10 cellular contexts compared by ENCODE assay signal in the genomic region with DNA sequence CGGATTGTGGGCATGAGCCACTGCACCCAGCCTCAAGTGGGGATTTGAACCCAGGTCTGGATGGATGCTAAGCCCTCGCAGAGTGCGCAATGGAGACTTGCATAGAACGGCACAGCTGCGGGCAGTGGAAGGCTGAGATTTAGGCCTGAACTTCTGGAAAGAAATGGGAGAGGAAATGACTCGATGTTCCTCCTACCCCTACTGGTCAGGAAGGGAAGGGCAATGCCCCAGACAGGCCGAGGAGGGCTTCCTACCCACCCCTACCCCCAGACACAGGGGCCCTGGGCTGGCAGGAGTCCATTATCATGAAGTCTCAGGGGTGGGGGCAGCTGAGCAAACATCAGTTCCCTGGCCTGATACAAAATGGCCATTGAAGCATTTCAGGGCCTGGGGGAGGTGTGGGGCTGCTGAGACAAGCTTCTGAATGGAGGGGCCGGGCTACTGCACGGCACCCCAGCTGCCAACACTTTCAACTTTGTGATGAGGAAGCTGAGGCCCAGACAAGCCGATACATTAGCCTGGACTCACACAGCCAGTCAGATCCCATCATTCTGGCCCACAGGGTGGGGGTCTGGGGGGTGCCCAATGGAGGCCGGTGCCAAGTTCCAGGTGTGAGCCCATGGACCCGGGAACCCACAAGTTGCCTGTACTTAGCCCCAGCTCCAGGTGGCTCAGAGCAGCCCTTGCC. TPM values are rescaled to one million over a fixed set of nuclear protein-coding genes. Genes with fewer than 3 reads are reported as not detected.
DNase-seq lines count a peak whose midpoint lies in the region; ATAC-seq, FAIRE-seq and TF ChIP-seq lines count a peak whose summit lies in the region.
"Had no signal": no experiment of that assay in that cellular context is flagged by ENCODE, and none has a peak within 500 bp of the region (broad histone marks: within the 10 kb centered on the region; RNA-seq: fewer than 3 reads in every experiment).

No MANE protein-coding gene starts in this region.

- H3K4me1 Mint-ChIP-seq in mesothelial cell of epicardium, result peaks cover 30% of the 10 kb centered on the region
- H3K4me1 Mint-ChIP-seq in activated naive CD4-positive, alpha-beta T cell treated with anti-CD3 and anti-CD28 coated beads for 36 hours (ENCODE audit: low read depth), result no peaks in the 10 kb centered on the region

- WGBS in K562 (ENCODE audit: insufficient coverage, low coverage, missing lambda C conversion rate), result 43% methylated on average over 12 of the region's 12 CpGs

- H3K9me3 ChIP-seq in Karpas-422 (ENCODE audit: low read length) (no peaks in the 10 kb centered on the region), K562 (replicated peaks; ENCODE audit: control insufficient read depth, insufficient read depth, low read depth, low read length) (no peaks in the 10 kb centered on the region)

- POLR2A ChIA-PET in K562 (lab: Yijun Ruan, JAX), result interaction anchor here (0.6 to 1.4 kb wide), 5 partner anchors 11 to 1981 kb away, joined by 3 to 6 read pairs (median 5); no protein-coding TSS in a partner anchor

- no peaks in the 10 kb centered on the region for H3K9me2 ChIP-seq in Karpas-422 (replicated peaks; ENCODE audit: insufficient read depth, low read length)

- BruUV-seq in K562 (replicated peaks; lab: Mats Ljungman, UMichigan), result no TSS peak

- H3K9ac ChIP-seq in Karpas-422 (ENCODE audit: low read length) (no peak overlapping the region), K562 (ENCODE audit: insufficient read depth in 1 of 2, low read depth in 2 of 2, low read length in 2 of 2) (peak overlapping the region in 1 of 2 experiments; percentile 54; a peak in 2 of 4 replicates)

- TF ChIP-seq EP300 in K562 (IDR thresholded peaks at IDR 0.05; ENCODE audit: low read length), result no peak

- H3K4me2 ChIP-seq in Karpas-422 (ENCODE audit: low read depth, low read length, poor library complexity, severe bottlenecking) (no peak overlapping the region), K562 (ENCODE audit: insufficient read depth, low read length) (no peak overlapping the region)

- H3K36me3 Mint-ChIP-seq in mesothelial cell of epicardium, result no peaks in the 10 kb centered on the region
- H3K36me3 Mint-ChIP-seq in activated naive CD4-positive, alpha-beta T cell treated with anti-CD3 and anti-CD28 coated beads for 36 hours (ENCODE audit: low read depth), result no peaks in the 10 kb centered on the region

- TF ChIP-seq RAD21 in K562 (CRISPR knock-in tag; conservative IDR thresholded peaks at IDR 0.05 in 1 of 2, IDR thresholded peaks at IDR 0.05 in 1 of 2), result peak in 1 of 2 experiments; percentile 6; a peak in 1 of 4 replicates

- no peaks in the 10 kb centered on the region for H3K9me1 ChIP-seq in K562 (ENCODE audit: control insufficient read depth, insufficient read depth, low read length)

- H4K20me1 ChIP-seq in Karpas-422 (ENCODE audit: insufficient read depth, low read depth, low read length) (no peaks in the 10 kb centered on the region), K562 (replicated peaks; ENCODE audit: control insufficient read depth, insufficient read depth, low read length) (no peaks in the 10 kb centered on the region)

- H3K4me3 ChIP-seq in Karpas-422 (ENCODE audit: low read length), result no peak overlapping the region
- H3K4me3 ChIP-seq in K562, result no peak overlapping the region

- H3K27me3 ChIP-seq in Karpas-422 (ENCODE audit: low read length), result no peaks in the 10 kb centered on the region
- H3K27me3 ChIP-seq in K562 (ENCODE audit: control insufficient read depth in 2 of 2, insufficient read depth in 2 of 2, low read length in 2 of 2), result no peaks in the 10 kb centered on the region

- FAIRE-seq in K562 (lab: Jason Lieb, UNC), result no peak
- FAIRE-seq: GM19239 had no signal

- no peak overlapping the region for H2AFZ ChIP-seq in Karpas-422 (ENCODE audit: low read length)
- H2AFZ ChIP-seq in K562 (ENCODE audit: low read depth, low read length), result peak overlapping the region; percentile 18

- no peaks in the 10 kb centered on the region for H3K9me3 Mint-ChIP-seq in mesothelial cell of epicardium
- H3K9me3 Mint-ChIP-seq in activated naive CD4-positive, alpha-beta T cell treated with anti-CD3 and anti-CD28 coated beads for 36 hours, result no peaks in the 10 kb centered on the region

- H3K27ac ChIP-seq in Karpas-422 (ENCODE audit: low read length), result no peak overlapping the region
- no peak overlapping the region for H3K27ac ChIP-seq in K562 (ENCODE audit: extremely low read depth, low read depth, low read length)

- no peaks in the 10 kb centered on the region for H3K27me3 Mint-ChIP-seq in mesothelial cell of epicardium (ENCODE audit: low read depth)
- peaks cover 25% of the 10 kb centered on the region for H3K27me3 Mint-ChIP-seq in activated naive CD4-positive, alpha-beta T cell treated with anti-CD3 and anti-CD28 coated beads for 36 hours (ENCODE audit: low read depth)

- no peaks in the 10 kb centered on the region; the same call in 1 of the 2 replicates for H3K4me1 ChIP-seq in Karpas-422 (ENCODE audit: low read length)
- H3K4me1 ChIP-seq in K562 (replicated peaks in 1 of 2; ENCODE audit: control insufficient read depth in 2 of 2, insufficient read depth in 2 of 2, low read length in 2 of 2), result peaks cover 0 to 27% of the 10 kb centered on the region in 2 experiments; a peak in 3 of 5 replicates

- no peaks in the 10 kb centered on the region for H3K79me2 ChIP-seq in Karpas-422 (ENCODE audit: low read length)
- no peaks in the 10 kb centered on the region for H3K79me2 ChIP-seq in K562 (ENCODE audit: control insufficient read depth, insufficient read depth, low read length)

- no peak overlapping the region for H3K4me3 Mint-ChIP-seq in mesothelial cell of epicardium
- H3K4me3 Mint-ChIP-seq in activated naive CD4-positive, alpha-beta T cell treated with anti-CD3 and anti-CD28 coated beads for 36 hours, result no peak overlapping the region

- no peaks in the 10 kb centered on the region for H3K36me3 ChIP-seq in Karpas-422 (ENCODE audit: insufficient read depth, low read length)
- H3K36me3 ChIP-seq in K562 (ENCODE audit: control insufficient read depth, insufficient read depth, low read length), result no peaks in the 10 kb centered on the region

- peak; percentile 26 to 47 (median 45); a peak in 5 of 6 replicates for TF ChIP-seq CTCF in K562 (IDR thresholded peaks at IDR 0.05 in 2 of 3, conservative IDR thresholded peaks at IDR 0.05 in 1 of 3; ENCODE audit: insufficient read depth in 2 of 3, low read depth in 1 of 3, low read length in 3 of 3)
- TF ChIP-seq CTCF in mesothelial cell of epicardium (IDR thresholded peaks at IDR 0.05; ENCODE audit: unreplicated experiment), result peak; percentile 65

- peak; percentile 72 for DNase-seq in COR-L47 (lab: John Stamatoyannopoulos, UW)
- DNase-seq in Karpas-422, result peak; percentile 59
- DNase-seq in K562 (ENCODE audit: extremely low read depth in 1 of 4, low spot score in 3 of 4), result peak in 3 of 4 experiments; percentile 44 to 50 (median 45)
- DNase-seq in mesothelial cell of epicardium (ENCODE audit: low spot score in 2 of 2, unreplicated experiment in 2 of 2), result no peak
- no peak for DNase-seq in activated naive CD4-positive, alpha-beta T cell treated with anti-CD3 and anti-CD28 coated beads for 36 hours
- no peak for DNase-seq in NCI-H2029 (lab: John Stamatoyannopoulos, UW)

- CTCF ChIA-PET in K562 (lab: Yijun Ruan, JAX; ENCODE audit: low intra/inter-chr PET ratio), result interaction anchor here (0.6 kb wide), 1 partner anchor 13 kb away, joined by 3 read pairs; no protein-coding TSS in a partner anchor
- CTCF ChIA-PET in activated naive CD4-positive, alpha-beta T cell treated with anti-CD3 and anti-CD28 coated beads for 36 hours (lab: Charles Lee), result interaction anchor here (0.7 to 4.3 kb wide), 6 partner anchors 9 to 66 kb away, joined by 3 to 37 read pairs (median 4); a partner anchor contains a TSS

- in situ Hi-C loops in K562 (cut with MboI), result loop anchor here (5.0 to 10.0 kb wide), 2 partner anchors 45 to 217 kb away; no protein-coding TSS in a partner anchor

- intact Hi-C loops in K562 (cut with micrococcal nuclease), result no loop called here
- intact Hi-C loops in activated naive CD4-positive, alpha-beta T cell treated with anti-CD3 and anti-CD28 coated beads for 36 hours (cut with micrococcal nuclease), result no loop called here

- ATAC-seq in K562 (peak; percentile 73), GM18870 (IDR thresholded peaks at IDR 0.05; ENCODE audit: unreplicated experiment) (no peak), GM18867 (IDR thresholded peaks at IDR 0.05; ENCODE audit: unreplicated experiment) (no peak)

- no peak for TF ChIP-seq POLR2A in K562 (conservative IDR thresholded peaks at IDR 0.05)

- peak overlapping the region; percentile 76 for H3K27ac Mint-ChIP-seq in mesothelial cell of epicardium
- H3K27ac Mint-ChIP-seq in activated naive CD4-positive, alpha-beta T cell treated with anti-CD3 and anti-CD28 coated beads for 36 hours, result no peak overlapping the region

RNA-seq across cellular contexts. Expression of a gene that starts 13.5 kb away (rescaled TPM):
- total RNA-seq in Karpas-422 (2014; rRNA removed; shearing (Covaris generic); ENCODE audit: low replicate concordance), result not detected in 2 replicates
- total RNA-seq in K562 (2011; cell fraction: chromatin; rRNA removed; ENCODE audit: low replicate concordance), result not detected in 2 replicates
- not detected in 2 replicates for total RNA-seq in K562 (2011; cell fraction: nucleolus; rRNA removed)
- not detected in 2 replicates for total RNA-seq in K562 (2011; cell fraction: nucleoplasm; rRNA removed)
- total RNA-seq in K562 (2014; rRNA removed) (not detected in 2 replicates), K562 (2014; rRNA removed; fragmentation: Illumina TruSeq; extraction: Trizol) (not detected in 2 replicates), K562 (2015; rRNA removed; fragmentation: Illumina TruSeq; extraction: Trizol) (not detected in 2 replicates), K562 (2021) (not detected in 2 replicates), mesothelial cell of epicardium (not detected in 3 replicates)
- polyA plus RNA-seq in K562 (2011; rRNA removed) (not detected in 2 replicates), K562 (2014; fragmentation: Illumina TruSeq; extraction: Trizol) (not detected in 2 replicates), K562 (2014; fragmentation: Nextera tagmentation; extraction: Ambion mirVana) (not detected), K562 (2014; rRNA removed) (not detected in 2 replicates)
- not detected in 2 replicates for polyA plus RNA-seq in K562 (2011; cell fraction: cytosol; rRNA removed)
- polyA plus RNA-seq in K562 (2011; cell fraction: nucleus; rRNA removed), result not detected in 2 replicates
- polyA plus RNA-seq in K562 (2012), result 0.05 TPM in 1 of 2 replicates, not detected in the other
- polyA minus RNA-seq in K562 (2011; rRNA and poly(A)+ RNA removed), result not detected in 2 replicates
- not detected in 2 replicates for polyA minus RNA-seq in K562 (2011; cell fraction: cytosol; rRNA and poly(A)+ RNA removed)
- not detected in 2 replicates for polyA minus RNA-seq in K562 (2011; cell fraction: nucleus; rRNA and poly(A)+ RNA removed)
- total RNA-seq in activated naive CD4-positive, alpha-beta T cell treated with anti-CD3 and anti-CD28 coated beads for 36 hours, result not detected
- total RNA-seq: pulmonary artery endothelial cell had no signal

RNA-seq across cellular contexts. Expression of a gene that starts 22.0 kb away (rescaled TPM):
- total RNA-seq in Karpas-422 (2014; rRNA removed; shearing (Covaris generic); ENCODE audit: low replicate concordance), result 3,451 and 4,363 TPM in 2 replicates
- total RNA-seq in K562 (2011; cell fraction: chromatin; rRNA removed; ENCODE audit: low replicate concordance), result 82.3 and 233 TPM in 2 replicates
- 710 and 759 TPM in 2 replicates for total RNA-seq in K562 (2011; cell fraction: nucleolus; rRNA removed)
- total RNA-seq in K562 (2011; cell fraction: nucleoplasm; rRNA removed), result 556 and 654 TPM in 2 replicates
- total RNA-seq in K562 (2014; rRNA removed) (3,379 and 5,070 TPM in 2 replicates), K562 (2014; rRNA removed; fragmentation: Illumina TruSeq; extraction: Trizol) (1,284 and 1,755 TPM in 2 replicates), K562 (2015; rRNA removed; fragmentation: Illumina TruSeq; extraction: Trizol) (3,383 and 3,546 TPM in 2 replicates), K562 (2021) (2,106 and 2,300 TPM in 2 replicates), mesothelial cell of epicardium (1,103 to 1,148 TPM (median 1,111 TPM) in 3 replicates)
- polyA plus RNA-seq in K562 (2011; rRNA removed) (2,343 and 2,530 TPM in 2 replicates), K562 (2014; fragmentation: Illumina TruSeq; extraction: Trizol) (3,405 and 3,414 TPM in 2 replicates), K562 (2014; fragmentation: Nextera tagmentation; extraction: Ambion mirVana) (1,000 to 10,000 TPM; 4,709 to 5,101 TPM), K562 (2014; rRNA removed) (4,604 and 5,028 TPM in 2 replicates)
- polyA plus RNA-seq in K562 (2011; cell fraction: cytosol; rRNA removed), result 2,634 and 3,242 TPM in 2 replicates
- 2,032 and 2,780 TPM in 2 replicates for polyA plus RNA-seq in K562 (2011; cell fraction: nucleus; rRNA removed)
- polyA plus RNA-seq in K562 (2012), result 2,776 and 4,833 TPM in 2 replicates
- 286 and 426 TPM in 2 replicates for polyA minus RNA-seq in K562 (2011; rRNA and poly(A)+ RNA removed)
- 256 and 334 TPM in 2 replicates for polyA minus RNA-seq in K562 (2011; cell fraction: cytosol; rRNA and poly(A)+ RNA removed)
- 214 and 338 TPM in 2 replicates for polyA minus RNA-seq in K562 (2011; cell fraction: nucleus; rRNA and poly(A)+ RNA removed)
- total RNA-seq in activated naive CD4-positive, alpha-beta T cell treated with anti-CD3 and anti-CD28 coated beads for 36 hours, result 1,000 to 10,000 TPM; 2,701 to 2,729 TPM

RNA-seq across cellular contexts. Expression of a gene that starts 22.2 kb away (rescaled TPM):
- total RNA-seq in Karpas-422 (2014; rRNA removed; shearing (Covaris generic); ENCODE audit: low replicate concordance), result 56.8 and 124 TPM in 2 replicates
- 58.8 and 69.4 TPM in 2 replicates for total RNA-seq in K562 (2011; cell fraction: chromatin; rRNA removed; ENCODE audit: low replicate concordance)
- total RNA-seq in K562 (2011; cell fraction: nucleolus; rRNA removed), result 35.7 and 42.4 TPM in 2 replicates
- total RNA-seq in K562 (2011; cell fraction: nucleoplasm; rRNA removed), result 46.7 and 58.8 TPM in 2 replicates
- total RNA-seq in K562 (2014; rRNA removed) (63.8 and 64.3 TPM in 2 replicates), K562 (2014; rRNA removed; fragmentation: Illumina TruSeq; extraction: Trizol) (56.8 and 63.7 TPM in 2 replicates), K562 (2015; rRNA removed; fragmentation: Illumina TruSeq; extraction: Trizol) (63.9 and 64.1 TPM in 2 replicates), K562 (2021) (58.1 and 65.2 TPM in 2 replicates), mesothelial cell of epicardium (26.1 to 28.5 TPM (median 28.0 TPM) in 3 replicates)
- polyA plus RNA-seq in K562 (2011; rRNA removed) (62.9 and 89.7 TPM in 2 replicates), K562 (2014; fragmentation: Illumina TruSeq; extraction: Trizol) (50.7 and 51.8 TPM in 2 replicates), K562 (2014; fragmentation: Nextera tagmentation; extraction: Ambion mirVana) (10 to 100 TPM; 25.4 to 26.3 TPM), K562 (2014; rRNA removed) (111 and 113 TPM in 2 replicates)
- 44.8 TPM in 2 replicates for polyA plus RNA-seq in K562 (2011; cell fraction: cytosol; rRNA removed)
- 26.6 and 32.7 TPM in 2 replicates for polyA plus RNA-seq in K562 (2011; cell fraction: nucleus; rRNA removed)
- polyA plus RNA-seq in K562 (2012), result 58.5 and 69.9 TPM in 2 replicates
- 42.7 and 53.5 TPM in 2 replicates for polyA minus RNA-seq in K562 (2011; rRNA and poly(A)+ RNA removed)
- 15.4 and 22.6 TPM in 2 replicates for polyA minus RNA-seq in K562 (2011; cell fraction: cytosol; rRNA and poly(A)+ RNA removed)
- polyA minus RNA-seq in K562 (2011; cell fraction: nucleus; rRNA and poly(A)+ RNA removed), result 12.3 and 12.5 TPM in 2 replicates
- total RNA-seq in activated naive CD4-positive, alpha-beta T cell treated with anti-CD3 and anti-CD28 coated beads for 36 hours, result 100 to 1,000 TPM; 116 to 123 TPM

Comparison
In these comparisons a context has a peak if more than half of its experiments do, and no peak if none do; other contexts are left out.
1. DNase-seq: peak in COR-L47 (single experiment), Karpas-422 (single experiment) and K562 (3 of 4); none in mesothelial cell of epicardium (0 of 2), activated naive CD4-positive, alpha-beta T cell treated with anti-CD3 and anti-CD28 coated beads for 36 hours (single experiment) and NCI-H2029 (single experiment).